ENCODE assay signal across 1 cellular context in the genomic region with DNA sequence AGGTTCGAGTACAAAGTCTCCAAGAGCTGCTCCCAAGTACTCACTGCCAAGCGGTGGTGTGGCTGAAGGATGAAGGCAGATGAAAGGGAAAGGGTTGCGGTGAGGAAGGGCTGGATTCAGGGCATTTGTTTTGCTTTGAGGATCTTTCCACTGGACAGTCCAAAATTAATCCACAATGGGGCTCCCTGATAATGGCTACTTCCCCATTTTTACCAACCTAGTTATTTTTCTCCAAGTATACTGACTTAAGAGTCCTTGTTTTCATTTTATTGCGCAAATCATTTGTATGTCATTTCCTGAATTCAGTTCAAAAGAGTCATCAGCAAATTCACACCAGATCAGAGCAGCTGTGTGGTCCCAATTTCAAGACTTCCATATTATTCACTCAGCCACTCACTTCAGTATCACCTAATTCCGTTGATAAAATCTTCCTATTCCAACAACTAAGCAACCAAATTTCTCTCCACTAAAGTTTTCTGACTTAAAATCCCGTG.
TF ChIP-seq lines count a peak whose summit lies in the region.

No MANE protein-coding gene starts in this region.

TF ChIP-seq in SK-N-SH, 30 proteins besides CTCF, POLR2A, EP300 and RAD21 (continued from another document):
- TF ChIP-seq FOSL2 (IDR thresholded peaks at IDR 0.05; ENCODE audit: borderline replicate concordance, low read depth) (no peak), RXRA (IDR thresholded peaks at IDR 0.05; ENCODE audit: borderline replicate concordance, low read depth) (no peak)
